Comparison of ENCODE assay signal across 8 cellular contexts in genomic region chr19:15836595-15837398, GRCh38. TPM values are rescaled to one million over a fixed set of nuclear protein-coding genes. Genes with fewer than 3 reads are reported as not detected.
A peak's percentile ranks its signal among the peaks of the same experiment; 100 is the strongest.
DNase-seq lines count a peak whose midpoint lies in the region; ATAC-seq lines count a peak whose summit lies in the region.

No MANE protein-coding gene starts in this region.

- H3K4me1 ChIP-seq in effector memory CD4-positive, alpha-beta T cell (ENCODE audit: control insufficient read depth, insufficient read depth, low read length, poor library complexity, severe bottlenecking) = peaks cover 9% of the 10 kb centered on the region
- peaks cover 10% of the 10 kb centered on the region for H3K4me1 ChIP-seq in mononuclear cell (ENCODE audit: insufficient read depth, low read length)

- H3K36me3 ChIP-seq in effector memory CD4-positive, alpha-beta T cell (ENCODE audit: control insufficient read depth, insufficient read depth, low read length) = no peaks in the 10 kb centered on the region

- H3K9me3 ChIP-seq in effector memory CD4-positive, alpha-beta T cell (ENCODE audit: control insufficient read depth, low read length) = no peaks in the 10 kb centered on the region
- no peaks in the 10 kb centered on the region for H3K9me3 ChIP-seq in mononuclear cell (ENCODE audit: low read depth, low read length)

- DNase-seq in CD1c-positive myeloid dendritic cell (ENCODE audit: extremely low spot score) = peak; percentile 97
- DNase-seq in NK-92 treated with Interleukin-12 subunit alpha and Interleukin-12 subunit beta, amount 100 ng/mL, for 24 hours (lab: John Stamatoyannopoulos, UW) = peak; percentile 99
- peak; percentile 91 to 92 for DNase-seq in activated CD8-positive, alpha-beta memory T cell treated with anti-CD3 and anti-CD28 coated beads for 1 hour (ENCODE audit: extremely low read depth in 1 of 2, low read depth in 1 of 2)
- peak; percentile 84 to 92 (median 91) for DNase-seq in effector memory CD4-positive, alpha-beta T cell
- peak; percentile 90 to 92 for DNase-seq in stimulated activated CD8-positive, alpha-beta memory T cell treated with anti-CD3 and anti-CD28 coated beads, Interleukin-7, amount 100 ng/mL, for 4 hours (ENCODE audit: low read depth in 2 of 2)

- no peaks in the 10 kb centered on the region for H3K27me3 ChIP-seq in effector memory CD4-positive, alpha-beta T cell (replicated peaks; ENCODE audit: control insufficient read depth, insufficient read depth, low read length, poor library complexity, severe bottlenecking)
- H3K27me3 ChIP-seq in mononuclear cell (ENCODE audit: insufficient read depth, low read length) = no peaks in the 10 kb centered on the region

- peak; percentile 91 for ATAC-seq in GM19372 (IDR thresholded peaks at IDR 0.05; ENCODE audit: low read depth, unreplicated experiment)
- peak; percentile 94 for ATAC-seq in HG03521 (IDR thresholded peaks at IDR 0.05; ENCODE audit: unreplicated experiment)

- H3K27ac ChIP-seq in effector memory CD4-positive, alpha-beta T cell (ENCODE audit: insufficient read depth, low read length, poor library complexity, severe bottlenecking) = peak overlapping the region; percentile 94

- H3K4me3 ChIP-seq in effector memory CD4-positive, alpha-beta T cell (ENCODE audit: insufficient read depth, low read depth, low read length, poor library complexity, severe bottlenecking) = peak overlapping the region; percentile 79
- H3K4me3 ChIP-seq in mononuclear cell (ENCODE audit: low read length) = peak overlapping the region; percentile 70

RNA-seq across cellular contexts. Expression of gene OR10H1, which starts 21.3 kb away (rescaled TPM):
- total RNA-seq in mononuclear cell = not detected

RNA-seq across cellular contexts. Expression of gene OR10H5, which starts 49.3 kb away (rescaled TPM):
- total RNA-seq in mononuclear cell = under 0.01 TPM

Comparison
In these comparisons a context has a peak if more than half of its experiments do, and no peak if none do; other contexts are left out.
1. Peak in every context shown above with its lines: DNase-seq, ATAC-seq, H3K4me3 ChIP-seq and H3K27ac ChIP-seq.